In the genomic region with DNA sequence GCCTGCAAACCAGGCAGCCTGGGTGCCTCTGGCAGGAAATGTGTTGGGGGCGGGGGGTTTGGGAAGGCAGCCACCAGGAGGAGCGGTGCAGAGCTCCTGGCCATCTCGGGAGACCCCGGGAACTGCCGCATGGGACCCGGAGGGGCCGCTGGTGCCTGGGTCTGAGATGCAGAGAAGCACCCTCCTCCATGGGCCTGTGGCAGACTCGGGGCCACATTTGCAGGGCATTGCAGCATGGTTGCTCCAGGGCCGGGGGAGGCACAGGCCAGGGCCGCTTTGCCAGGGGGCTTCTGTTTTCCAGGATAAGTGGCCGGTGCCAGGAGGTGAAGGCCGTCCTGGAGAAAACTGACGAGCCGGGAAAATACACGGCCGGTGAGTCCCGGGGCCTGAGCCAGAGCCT, we compare ENCODE assay signal across 22 cellular contexts. TPM values are rescaled to one million over a fixed set of nuclear protein-coding genes. Genes with fewer than 3 reads are reported as not detected.
"Had no signal": no experiment of that assay in that cellular context is flagged by ENCODE, and none has a peak within 500 bp of the region (broad histone marks: within the 10 kb centered on the region; RNA-seq: fewer than 3 reads in every experiment).

No MANE protein-coding gene starts in this region.

- ATAC-seq: naive thymus-derived CD4-positive, alpha-beta T cell; T-cell had no signal

- H3K4me1 ChIP-seq: vagina had no signal

- H3K9me3 Mint-ChIP-seq: immature natural killer cell; naive thymus-derived CD4-positive, alpha-beta T cell; stimulated activated naive CD8-positive, alpha-beta T cell treated with anti-CD3 and anti-CD28 coated beads, Interleukin-15, Interleukin-2, amounts not matched to agents 100 ng/mL and 50 ng/mL, for 24 hours; T-cell had no signal

- H3K27ac ChIP-seq: brain microvascular endothelial cell, thoracic aorta, vagina, VCaP had no signal

- H3K9me3 ChIP-seq: thoracic aorta, vagina had no signal

- H3K27ac Mint-ChIP-seq: activated naive CD8-positive, alpha-beta T cell; immature natural killer cell; naive thymus-derived CD4-positive, alpha-beta T cell; stimulated activated naive CD8-positive, alpha-beta T cell treated with anti-CD3 and anti-CD28 coated beads, Interleukin-15, Interleukin-2, amounts not matched to agents 100 ng/mL and 50 ng/mL, for 24 hours; T-cell had no signal

- H3K36me3 Mint-ChIP-seq: activated naive CD8-positive, alpha-beta T cell; immature natural killer cell; naive thymus-derived CD4-positive, alpha-beta T cell; T-cell had no signal

- H3K4me3 Mint-ChIP-seq: activated naive CD8-positive, alpha-beta T cell; immature natural killer cell; naive thymus-derived CD4-positive, alpha-beta T cell; stimulated activated naive CD8-positive, alpha-beta T cell treated with anti-CD3 and anti-CD28 coated beads, Interleukin-15, Interleukin-2, amounts not matched to agents 100 ng/mL and 50 ng/mL, for 24 hours; T-cell had no signal

- H3K36me3 ChIP-seq: brain microvascular endothelial cell, thoracic aorta, vagina had no signal

- DNase-seq: activated CD4-positive, alpha-beta T cell treated with anti-CD3 and anti-CD28 coated beads for 48 hours; activated gamma-delta T cell; activated T-cell treated with anti-CD3 and anti-CD28 coated beads, Interleukin-2, amount 50 U/mL, for 1 hour; amygdala; brain microvascular endothelial cell; dermis blood vessel endothelial cell; hippocampal formation; immature natural killer cell; naive thymus-derived CD4-positive, alpha-beta T cell; occipital lobe; stimulated activated CD4-positive, alpha-beta T cell treated with anti-CD3 and anti-CD28 coated beads, Interleukin-2, amount 100 ng/mL, for 48 hours had no signal

- H3K27me3 ChIP-seq: brain microvascular endothelial cell, vagina had no signal

- H3K4me3 ChIP-seq: thoracic aorta, vagina had no signal

- H3K27me3 Mint-ChIP-seq: activated naive CD8-positive, alpha-beta T cell had no signal

- H3K4me1 Mint-ChIP-seq: immature natural killer cell; naive thymus-derived CD4-positive, alpha-beta T cell; T-cell had no signal

RNA-seq across cellular contexts. Expression of a gene that starts 1.7 kb away (rescaled TPM):
- total RNA-seq: dermis blood vessel endothelial cell; glomerular endothelial cell; lung microvascular endothelial cell; mononuclear cell; naive thymus-derived CD4-positive, alpha-beta T cell; occipital lobe; pulmonary artery endothelial cell; T-cell; thoracic aorta; vagina had no signal
- polyA plus RNA-seq: esophagus; immature natural killer cell; naive thymus-derived CD4-positive, alpha-beta T cell had no signal

RNA-seq across cellular contexts. Expression of a gene that starts 23.0 kb away (rescaled TPM):
- total RNA-seq: dermis blood vessel endothelial cell; glomerular endothelial cell; lung microvascular endothelial cell; mononuclear cell; naive thymus-derived CD4-positive, alpha-beta T cell; occipital lobe; pulmonary artery endothelial cell; T-cell; thoracic aorta; vagina had no signal
- polyA plus RNA-seq: esophagus; immature natural killer cell; naive thymus-derived CD4-positive, alpha-beta T cell had no signal

RNA-seq across cellular contexts. Expression of a gene that starts 38.6 kb away (rescaled TPM):
- total RNA-seq: dermis blood vessel endothelial cell; glomerular endothelial cell; lung microvascular endothelial cell; mononuclear cell; naive thymus-derived CD4-positive, alpha-beta T cell; occipital lobe; pulmonary artery endothelial cell; T-cell; thoracic aorta; vagina had no signal
- polyA plus RNA-seq: esophagus; immature natural killer cell; naive thymus-derived CD4-positive, alpha-beta T cell had no signal
